In the genomic region with DNA sequence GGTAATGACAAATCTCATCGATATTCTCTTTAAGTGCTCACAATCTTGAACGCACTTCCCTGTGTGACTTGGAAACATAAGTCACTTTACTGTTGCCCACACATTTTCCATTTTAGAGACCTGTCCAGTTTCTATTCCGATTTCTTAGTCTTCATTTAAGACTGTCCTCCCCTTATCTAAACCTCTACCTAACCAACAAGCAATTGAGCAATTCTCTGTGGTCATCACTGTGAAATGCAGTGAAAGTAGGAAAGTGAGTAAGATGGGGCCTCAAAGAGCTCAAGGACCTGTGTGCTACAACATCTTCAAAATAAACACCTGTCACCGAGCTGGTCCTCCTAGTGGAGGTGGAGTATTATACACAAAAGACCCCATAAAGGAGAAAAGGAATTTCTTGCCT, we compare ENCODE assay signal across 7 cellular contexts.
"Had no signal": no experiment of that assay in that cellular context is flagged by ENCODE, and none has a peak within 500 bp of the region (broad histone marks: within the 10 kb centered on the region; RNA-seq: fewer than 3 reads in every experiment).

No MANE protein-coding gene starts in this region.

- DNase-seq: H9, HCEC 1CT, KBM-7 had no signal

- ATAC-seq: GM23338, HepG2 had no signal

- H3K4me3 Mint-ChIP-seq: GM23338, H9, IgD-negative memory B cell had no signal

- H3K4me1 Mint-ChIP-seq: IgD-negative memory B cell had no signal

- H3K36me3 Mint-ChIP-seq: IgD-negative memory B cell had no signal

- H3K4me3 ChIP-seq: GM23338 had no signal

- H3K27me3 Mint-ChIP-seq: IgD-negative memory B cell had no signal

- H3K27ac ChIP-seq: HL-60 had no signal

- H3K27ac Mint-ChIP-seq: GM23338, H9, IgD-negative memory B cell had no signal
